ENCODE assay signal across 9 cellular contexts in the genomic region with DNA sequence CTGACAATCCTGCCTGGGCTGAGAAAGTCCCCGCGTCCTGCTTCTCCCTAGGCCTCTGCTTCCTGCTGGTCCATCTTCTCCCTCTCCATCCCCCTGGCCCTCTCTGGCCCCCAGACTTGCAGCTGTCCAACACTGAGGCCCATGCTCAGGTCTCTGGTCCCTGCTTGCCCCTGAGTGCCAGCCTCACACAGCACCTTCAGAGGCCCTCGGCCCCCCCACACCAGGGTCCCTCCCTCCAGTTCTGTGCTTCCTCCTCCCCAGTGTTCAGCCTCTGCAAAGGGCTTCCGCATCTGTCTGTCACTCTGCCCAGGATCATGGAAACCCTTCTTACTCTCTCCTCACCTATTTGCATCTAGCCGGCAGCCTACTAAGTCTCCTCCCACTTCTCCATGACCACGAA.
"Had no signal": no experiment of that assay in that cellular context is flagged by ENCODE, and none has a peak within 500 bp of the region (broad histone marks: within the 10 kb centered on the region; RNA-seq: fewer than 3 reads in every experiment).

No MANE protein-coding gene starts in this region.

- H3K4me1 ChIP-seq: spleen had no signal

- H3K4me2 ChIP-seq: SK-N-SH had no signal

- H3K27me3 Mint-ChIP-seq: stimulated activated naive B cell treated with anti-CD40 and anti-IgM and Interleukin-4, amounts not matched to agents 10 μg/mL and 1 μg/mL and 100 μg/mL, for 72 hours had no signal

- H3K9me3 ChIP-seq: SK-N-SH, upper lobe of right lung had no signal

- H3K27ac Mint-ChIP-seq: activated CD4-positive, alpha-beta T cell treated with anti-CD3 and anti-CD28 coated beads, Interleukin-2, amount 10 ng/mL, durations not matched to agents 7 days and 5 days; effector memory CD8-positive, alpha-beta T cell; stimulated activated naive B cell treated with anti-CD40 and anti-IgM and Interleukin-4, amounts not matched to agents 10 μg/mL and 1 μg/mL and 100 μg/mL, for 72 hours had no signal

- H3K27ac ChIP-seq: spleen, thoracic aorta, upper lobe of right lung had no signal

- ATAC-seq: effector memory CD8-positive, alpha-beta T cell had no signal

- H3K36me3 Mint-ChIP-seq: stimulated activated naive B cell treated with anti-CD40 and anti-IgM and Interleukin-4, amounts not matched to agents 10 μg/mL and 1 μg/mL and 100 μg/mL, for 72 hours had no signal

- H3K27me3 ChIP-seq: spleen, upper lobe of right lung had no signal

- H3K36me3 ChIP-seq: thoracic aorta had no signal

- DNase-seq: activated CD8-positive, alpha-beta memory T cell treated with anti-CD3 and anti-CD28 coated beads, Interleukin-2, amount 50 U/mL, for 4 hours; effector memory CD8-positive, alpha-beta T cell; spleen had no signal

- H3K4me3 ChIP-seq: lung, spleen, thoracic aorta, upper lobe of right lung had no signal

- H3K4me1 Mint-ChIP-seq: activated CD4-positive, alpha-beta T cell treated with anti-CD3 and anti-CD28 coated beads, Interleukin-2, amount 10 ng/mL, durations not matched to agents 7 days and 5 days had no signal

- H3K4me3 Mint-ChIP-seq: activated CD4-positive, alpha-beta T cell treated with anti-CD3 and anti-CD28 coated beads, Interleukin-2, amount 10 ng/mL, durations not matched to agents 7 days and 5 days; effector memory CD8-positive, alpha-beta T cell; stimulated activated naive B cell treated with anti-CD40 and anti-IgM and Interleukin-4, amounts not matched to agents 10 μg/mL and 1 μg/mL and 100 μg/mL, for 72 hours had no signal

- H3K9ac ChIP-seq: SK-N-SH had no signal

- H3K9me3 Mint-ChIP-seq: effector memory CD8-positive, alpha-beta T cell had no signal
